ENCODE assay signal across 17 cellular contexts in the genomic region with DNA sequence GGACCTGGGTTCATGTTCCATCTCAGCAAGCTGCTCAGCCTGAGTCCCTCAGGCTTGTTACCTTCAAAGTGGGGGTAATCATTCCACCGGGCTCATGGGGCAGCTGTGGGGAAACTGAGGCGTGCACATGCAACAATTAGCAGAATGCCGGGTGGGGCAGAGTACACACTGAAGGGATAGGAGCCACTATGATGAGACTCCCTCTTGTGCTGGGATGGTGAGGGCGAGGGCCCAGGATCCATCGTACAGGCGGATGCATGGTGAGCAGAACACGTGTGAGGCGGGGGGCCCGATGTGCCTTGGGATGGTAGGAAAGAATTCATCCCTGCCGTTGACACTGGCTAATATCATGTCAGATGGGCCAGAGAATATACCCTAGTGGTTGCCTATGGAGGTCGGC. TPM values are rescaled to one million over a fixed set of nuclear protein-coding genes. Genes with fewer than 3 reads are reported as not detected.
DNase-seq lines count a peak whose midpoint lies in the region; ATAC-seq, FAIRE-seq and TF ChIP-seq lines count a peak whose summit lies in the region.
"Had no signal": no experiment of that assay in that cellular context is flagged by ENCODE, and none has a peak within 500 bp of the region (broad histone marks: within the 10 kb centered on the region; RNA-seq: fewer than 3 reads in every experiment).

No MANE protein-coding gene starts in this region.

- peak overlapping the region; percentile 80 for H3K56ac ChIP-seq in mesendoderm (ENCODE audit: low read length)

- no peaks in the 10 kb centered on the region for H3K79me1 ChIP-seq in mesendoderm (ENCODE audit: low read length)

- no peak overlapping the region for H3K9ac ChIP-seq in astrocyte (ENCODE audit: low read length)
- H3K9ac ChIP-seq in mesendoderm (ENCODE audit: low read length), result peak overlapping the region; percentile 54

- H3K4me1 Mint-ChIP-seq in astrocyte (ENCODE audit: low read depth, unreplicated experiment), result peaks cover 10% of the 10 kb centered on the region

- peak overlapping the region; percentile 66 for H2AFZ ChIP-seq in astrocyte (ENCODE audit: low read depth, low read length)

- no peaks in the 10 kb centered on the region for H3K9me3 Mint-ChIP-seq in astrocyte (ENCODE audit: unreplicated experiment)
- H3K9me3 Mint-ChIP-seq: nephron progenitor cell; stimulated activated naive CD8-positive, alpha-beta T cell treated with anti-CD3 and anti-CD28 coated beads, Interleukin-15, Interleukin-2, amounts not matched to agents 100 ng/mL and 50 ng/mL, for 24 hours had no signal

- H3K23ac ChIP-seq in mesendoderm (ENCODE audit: low read length), result no peak overlapping the region

- H3K79me2 ChIP-seq in astrocyte (ENCODE audit: insufficient read depth, low read length) (no peaks in the 10 kb centered on the region), mesendoderm (ENCODE audit: control insufficient read depth, insufficient read depth, low read length) (no peaks in the 10 kb centered on the region)

- H2BK120ac ChIP-seq in mesendoderm (ENCODE audit: low read depth, low read length), result no peak overlapping the region

- H2BK5ac ChIP-seq in mesendoderm (ENCODE audit: low read length), result peak overlapping the region; percentile 61

- no peak overlapping the region for H3K4me3 Mint-ChIP-seq in astrocyte (ENCODE audit: unreplicated experiment)
- H3K4me3 Mint-ChIP-seq: activated CD4-positive, alpha-beta T cell treated with anti-CD3 and anti-CD28 coated beads for 36 hours; stimulated activated naive CD8-positive, alpha-beta T cell treated with anti-CD3 and anti-CD28 coated beads, Interleukin-15, Interleukin-2, amounts not matched to agents 100 ng/mL and 50 ng/mL, for 24 hours had no signal

- 95% methylated on average over 11 of the region's 11 CpGs for WGBS in right cardiac atrium
- WGBS in mesendoderm (ENCODE audit: extremely low coverage, insufficient coverage, low lambda C conversion rate), result no CpG with 5 or more reads among the region's 11 CpGs
- 91 to 100% methylated on average over 4 to 11 of the region's 11 CpGs for WGBS in transverse colon (ENCODE audit: low coverage in 1 of 2), 2 donors

- no peak for TF ChIP-seq EP300 in transverse colon (IDR thresholded peaks at IDR 0.05; ENCODE audit: low read depth)

- H3K27ac Mint-ChIP-seq in astrocyte (ENCODE audit: unreplicated experiment), result peak overlapping the region; percentile 49
- H3K27ac Mint-ChIP-seq: activated CD4-positive, alpha-beta T cell treated with anti-CD3 and anti-CD28 coated beads for 36 hours; nephron progenitor cell; stimulated activated naive CD8-positive, alpha-beta T cell treated with anti-CD3 and anti-CD28 coated beads, Interleukin-15, Interleukin-2, amounts not matched to agents 100 ng/mL and 50 ng/mL, for 24 hours had no signal

- intact Hi-C loops in cardiac septum (cut with DNase I), result no loop called here
- intact Hi-C loops in right cardiac atrium (cut with DNase I), result loop anchor here in 1 of 4 donors (2.0 kb wide), 1 partner anchor 20 kb away; no protein-coding TSS in a partner anchor
- intact Hi-C loops in transverse colon (cut with DNase I; ENCODE audit: low total_unique reads), result no loop called here

- H3K36me3 Mint-ChIP-seq in astrocyte (ENCODE audit: low read depth, unreplicated experiment), result no peaks in the 10 kb centered on the region

- no peak for TF ChIP-seq CTCF in astrocyte (IDR thresholded peaks at IDR 0.05; ENCODE audit: insufficient read depth, low read depth, low read length)
- TF ChIP-seq CTCF in transverse colon (IDR thresholded peaks at IDR 0.05), result no peak

- no peaks in the 10 kb centered on the region for H4K20me1 ChIP-seq in astrocyte (ENCODE audit: insufficient read depth, low read length)

- H3K27ac ChIP-seq in right cardiac atrium (ENCODE audit: low read length) (no peak overlapping the region), astrocyte (ENCODE audit: low read depth, low read length) (peak overlapping the region; percentile 39), mesendoderm (ENCODE audit: low read depth, low read length) (peak overlapping the region; percentile 25), transverse colon (no peak overlapping the region)

- no peak overlapping the region for H3K4ac ChIP-seq in mesendoderm (ENCODE audit: low read depth, low read length)

- DNase-seq in cardiac septum (ENCODE audit: low spot score), result peak; percentile 55
- DNase-seq in right cardiac atrium, result no peak
- DNase-seq in astrocyte (ENCODE audit: low read depth), result no peak
- DNase-seq in mesendoderm, result no peak
- peak; percentile 4 for DNase-seq in transverse colon
- no peak for DNase-seq in GF-D8 (lab: John Stamatoyannopoulos, UW)
- no peak for DNase-seq in activated gamma-delta T cell treated with Interleukin-2 at 50 U/mL for 16 hours
- DNase-seq: activated CD4-positive, alpha-beta T cell treated with anti-CD3 and anti-CD28 coated beads for 36 hours; activated gamma-delta T cell; anterior cingulate cortex; hypothalamus; Karpas-422; midbrain; NCI-H748 treated with DMSO at 0.1 percent for 48 hours had no signal

- H2BK15ac ChIP-seq in mesendoderm (replicated peaks; ENCODE audit: low read depth), result no peak overlapping the region

- H3K27me3 Mint-ChIP-seq in astrocyte (ENCODE audit: low read depth, unreplicated experiment), result no peaks in the 10 kb centered on the region
- H3K27me3 Mint-ChIP-seq: stimulated activated naive CD8-positive, alpha-beta T cell treated with anti-CD3 and anti-CD28 coated beads, Interleukin-15, Interleukin-2, amounts not matched to agents 100 ng/mL and 50 ng/mL, for 24 hours had no signal

- no peak overlapping the region for H2AK5ac ChIP-seq in mesendoderm (ENCODE audit: low read length)

- H3K27me3 ChIP-seq in right cardiac atrium (ENCODE audit: control insufficient read depth, insufficient read depth) (no peaks in the 10 kb centered on the region), astrocyte (ENCODE audit: insufficient read depth, low read length) (no peaks in the 10 kb centered on the region), mesendoderm (ENCODE audit: insufficient read depth, low read length, poor library complexity) (no peaks in the 10 kb centered on the region), transverse colon (no peaks in the 10 kb centered on the region)

- H3K4me2 ChIP-seq in astrocyte (ENCODE audit: low read length) (peak overlapping the region; percentile 55), mesendoderm (ENCODE audit: low read length) (no peak overlapping the region)

- no peak overlapping the region for H4K5ac ChIP-seq in mesendoderm (ENCODE audit: low read length)

- FAIRE-seq in astrocyte (lab: Jason Lieb, UNC), result no peak

- H3K4me1 ChIP-seq in right cardiac atrium (ENCODE audit: control insufficient read depth, insufficient read depth, low read length), result peaks cover 6% of the 10 kb centered on the region
- H3K4me1 ChIP-seq in astrocyte (ENCODE audit: insufficient read depth, low read length), result peaks cover 16% of the 10 kb centered on the region
- peaks cover 7% of the 10 kb centered on the region for H3K4me1 ChIP-seq in mesendoderm (ENCODE audit: control insufficient read depth, low read depth, low read length)
- peaks cover 0 to 18% (median 6%) of the 10 kb centered on the region in 4 donors for H3K4me1 ChIP-seq in transverse colon

- no peaks in the 10 kb centered on the region for H3K9me3 ChIP-seq in right cardiac atrium (ENCODE audit: control insufficient read depth, low read length)
- no peaks in the 10 kb centered on the region for H3K9me3 ChIP-seq in astrocyte (ENCODE audit: insufficient read depth, low read depth, low read length)
- H3K9me3 ChIP-seq in transverse colon, result no peaks in the 10 kb centered on the region

- in situ Hi-C loops in transverse colon (cut with MboI; ENCODE audit: low pct_ligation_motif_present in 1 of 4, low pct_unique_long_range_greater_than_20kb in 1 of 4, low sequenced_read_pairs in 3 of 4), result no loop called here

- no peak for TF ChIP-seq POLR2A in transverse colon (IDR thresholded peaks at IDR 0.05)

- H4K8ac ChIP-seq in mesendoderm (ENCODE audit: low read depth, low read length), result no peak overlapping the region

- H3K18ac ChIP-seq in mesendoderm (ENCODE audit: low read length), result peak overlapping the region; percentile 19

- H3K4me3 ChIP-seq in right cardiac atrium (ENCODE audit: low read length) (no peak overlapping the region), astrocyte (ENCODE audit: insufficient read depth, low read depth, low read length) (no peak overlapping the region), mesendoderm (ENCODE audit: low read length) (no peak overlapping the region), transverse colon (no peak overlapping the region)

- ATAC-seq in right cardiac atrium (no peak), HG02798 (IDR thresholded peaks at IDR 0.05; ENCODE audit: poor library complexity, unreplicated experiment) (no peak)
- ATAC-seq: activated CD4-positive, alpha-beta T cell treated with anti-CD3 and anti-CD28 coated beads for 36 hours had no signal

- H3K36me3 ChIP-seq in astrocyte (ENCODE audit: insufficient read depth, low read length) (no peaks in the 10 kb centered on the region), mesendoderm (ENCODE audit: control insufficient read depth, insufficient read depth, low read length) (no peaks in the 10 kb centered on the region), transverse colon (no peaks in the 10 kb centered on the region)

RNA-seq across cellular contexts. Expression of gene MAP3K14, which starts 25.5 kb away (rescaled TPM):
- 14.6 TPM for total RNA-seq in cardiac septum
- total RNA-seq in right cardiac atrium, result 10 to 100 TPM; 12.2 to 17.1 (median 15.1) TPM
- 10.8 TPM for polyA plus RNA-seq in right cardiac atrium
- total RNA-seq in astrocyte, result 10.8 and 11.0 TPM in 2 replicates
- 1.6 TPM for polyA plus RNA-seq in mesendoderm (2013, experiment 1 of 2)
- 2.0 TPM for polyA plus RNA-seq in mesendoderm (2013, experiment 2 of 2)
- 10 to 100 TPM; 13.0 to 33.7 (median 18.7) TPM for total RNA-seq in transverse colon

Comparison
In these comparisons a context has a peak if more than half of its experiments do, and no peak if none do; other contexts are left out.
1. DNase-seq: peak in cardiac septum (single experiment) and transverse colon (single experiment); none in right cardiac atrium (0 of 3), astrocyte (single experiment), mesendoderm (single experiment), GF-D8 (single experiment) and activated gamma-delta T cell treated with Interleukin-2 at 50 U/mL for 16 hours (single experiment).
2. H3K27ac ChIP-seq: peak in astrocyte (single experiment) and mesendoderm (single experiment); none in right cardiac atrium (single experiment) and transverse colon (0 of 4).